Comparison of ENCODE assay signal across 2 cellular contexts in the genomic region with DNA sequence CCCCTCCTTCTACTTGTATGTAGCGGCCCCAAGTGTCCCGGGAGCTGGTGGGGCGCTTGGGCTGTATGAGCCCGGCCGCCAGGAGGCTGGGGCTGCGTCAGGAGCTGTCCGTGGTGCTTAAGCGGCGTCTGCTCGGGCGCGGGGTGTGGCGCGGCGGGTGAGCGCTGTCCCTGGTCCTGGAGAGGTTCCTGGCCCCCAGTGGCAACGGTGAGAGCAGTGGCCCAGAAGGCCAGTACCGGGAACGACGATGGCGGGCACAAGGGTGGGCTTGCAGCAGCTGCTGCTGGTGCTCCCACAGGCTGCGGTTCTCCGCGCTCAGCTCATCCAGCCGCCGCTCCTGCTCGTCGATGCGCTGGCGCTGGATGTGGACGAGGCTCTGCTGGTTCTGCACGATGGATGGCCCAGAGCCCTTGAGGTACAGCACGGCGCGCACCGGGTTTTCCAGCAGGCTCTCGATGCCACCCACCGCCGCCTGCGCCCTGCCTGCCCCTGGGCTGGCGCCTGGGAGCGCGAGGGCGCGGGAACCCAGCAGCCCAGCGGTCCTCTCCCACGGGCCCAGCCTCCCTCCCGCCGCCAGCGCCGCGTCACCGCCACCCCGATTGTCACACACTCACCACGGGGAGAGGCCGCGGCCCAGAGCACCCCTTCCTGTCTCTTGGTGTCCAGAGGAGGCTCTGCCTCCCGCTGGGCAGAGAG.
TF ChIP-seq lines count a peak whose summit lies in the region.

No MANE protein-coding gene starts in this region.

TF ChIP-seq in A549, 52 proteins besides CTCF, POLR2A, EP300 and RAD21 (continued from another document):
- TF ChIP-seq, protein P1, sequence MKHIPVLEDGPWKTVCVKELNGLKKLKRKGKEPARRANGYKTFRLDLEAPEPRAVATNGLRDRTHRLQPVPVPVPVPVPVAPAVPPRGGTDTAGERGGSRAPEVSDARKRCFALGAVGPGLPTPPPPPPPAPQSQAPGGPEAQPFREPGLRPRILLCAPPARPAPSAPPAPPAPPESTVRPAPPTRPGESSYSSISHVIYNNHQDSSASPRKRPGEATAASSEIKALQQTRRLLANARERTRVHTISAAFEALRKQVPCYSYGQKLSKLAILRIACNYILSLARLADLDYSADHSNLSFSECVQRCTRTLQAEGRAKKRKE (CRISPR knock-in tag; IDR thresholded peaks at IDR 0.05; ENCODE audit: low read depth): 0 out of 2 replicates have a peak, but pooled peaks have one; percentile 70
- TF ChIP-seq EHMT2 (IDR thresholded peaks at IDR 0.05; ENCODE audit: low read depth): peak; percentile 94
- TF ChIP-seq FOXS1 (CRISPR knock-in tag; IDR thresholded peaks at IDR 0.05): peak; percentile 91
- TF ChIP-seq, protein P2, sequence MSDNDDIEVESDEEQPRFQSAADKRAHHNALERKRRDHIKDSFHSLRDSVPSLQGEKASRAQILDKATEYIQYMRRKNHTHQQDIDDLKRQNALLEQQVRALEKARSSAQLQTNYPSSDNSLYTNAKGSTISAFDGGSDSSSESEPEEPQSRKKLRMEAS (IDR thresholded peaks at IDR 0.05): peak; percentile 51; the same call in 1 of the 2 replicates
- peak; percentile 89; the same call in 1 of the 2 replicates for TF ChIP-seq HOXB5 (CRISPR knock-in tag; IDR thresholded peaks at IDR 0.05)
- no peak for TF ChIP-seq RCOR1 (IDR thresholded peaks at IDR 0.05; ENCODE audit: low read depth, low read length)
- TF ChIP-seq SMC3 (IDR thresholded peaks at IDR 0.05): no peak
- TF ChIP-seq TFCP2L1 (CRISPR knock-in tag; IDR thresholded peaks at IDR 0.05): peak; percentile 71; the same call in 1 of the 2 replicates
- TF ChIP-seq MAFK (IDR thresholded peaks at IDR 0.05; ENCODE audit: partially characterized antibody): no peak
- TF ChIP-seq EHF (CRISPR knock-in tag; IDR thresholded peaks at IDR 0.05): peak; percentile 83; the same call in 1 of the 2 replicates
- 0 out of 2 replicates have a peak, but pooled peaks have one; percentile 75 for TF ChIP-seq TP53 (CRISPR knock-in tag; IDR thresholded peaks at IDR 0.05)
- no peak for TF ChIP-seq HDAC2 (IDR thresholded peaks at IDR 0.05)
- no peak for TF ChIP-seq HOXA7 (CRISPR knock-in tag; IDR thresholded peaks at IDR 0.05)
- TF ChIP-seq HEYL (CRISPR knock-in tag; IDR thresholded peaks at IDR 0.05): peak; percentile 88
- TF ChIP-seq, protein P3, sequence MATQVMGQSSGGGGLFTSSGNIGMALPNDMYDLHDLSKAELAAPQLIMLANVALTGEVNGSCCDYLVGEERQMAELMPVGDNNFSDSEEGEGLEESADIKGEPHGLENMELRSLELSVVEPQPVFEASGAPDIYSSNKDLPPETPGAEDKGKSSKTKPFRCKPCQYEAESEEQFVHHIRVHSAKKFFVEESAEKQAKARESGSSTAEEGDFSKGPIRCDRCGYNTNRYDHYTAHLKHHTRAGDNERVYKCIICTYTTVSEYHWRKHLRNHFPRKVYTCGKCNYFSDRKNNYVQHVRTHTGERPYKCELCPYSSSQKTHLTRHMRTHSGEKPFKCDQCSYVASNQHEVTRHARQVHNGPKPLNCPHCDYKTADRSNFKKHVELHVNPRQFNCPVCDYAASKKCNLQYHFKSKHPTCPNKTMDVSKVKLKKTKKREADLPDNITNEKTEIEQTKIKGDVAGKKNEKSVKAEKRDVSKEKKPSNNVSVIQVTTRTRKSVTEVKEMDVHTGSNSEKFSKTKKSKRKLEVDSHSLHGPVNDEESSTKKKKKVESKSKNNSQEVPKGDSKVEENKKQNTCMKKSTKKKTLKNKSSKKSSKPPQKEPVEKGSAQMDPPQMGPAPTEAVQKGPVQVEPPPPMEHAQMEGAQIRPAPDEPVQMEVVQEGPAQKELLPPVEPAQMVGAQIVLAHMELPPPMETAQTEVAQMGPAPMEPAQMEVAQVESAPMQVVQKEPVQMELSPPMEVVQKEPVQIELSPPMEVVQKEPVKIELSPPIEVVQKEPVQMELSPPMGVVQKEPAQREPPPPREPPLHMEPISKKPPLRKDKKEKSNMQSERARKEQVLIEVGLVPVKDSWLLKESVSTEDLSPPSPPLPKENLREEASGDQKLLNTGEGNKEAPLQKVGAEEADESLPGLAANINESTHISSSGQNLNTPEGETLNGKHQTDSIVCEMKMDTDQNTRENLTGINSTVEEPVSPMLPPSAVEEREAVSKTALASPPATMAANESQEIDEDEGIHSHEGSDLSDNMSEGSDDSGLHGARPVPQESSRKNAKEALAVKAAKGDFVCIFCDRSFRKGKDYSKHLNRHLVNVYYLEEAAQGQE (IDR thresholded peaks at IDR 0.05): peak; percentile 99
- no peak for TF ChIP-seq RARB (CRISPR knock-in tag; IDR thresholded peaks at IDR 0.05)
- peak; percentile 76; the same call in 1 of the 2 replicates for TF ChIP-seq HOXB13 (CRISPR knock-in tag; IDR thresholded peaks at IDR 0.05; ENCODE audit: low read depth)

TF ChIP-seq in HEK293, 187 proteins besides CTCF, POLR2A, EP300 and RAD21 (continued from another document and continues in another):
- TF ChIP-seq, protein P4, sequence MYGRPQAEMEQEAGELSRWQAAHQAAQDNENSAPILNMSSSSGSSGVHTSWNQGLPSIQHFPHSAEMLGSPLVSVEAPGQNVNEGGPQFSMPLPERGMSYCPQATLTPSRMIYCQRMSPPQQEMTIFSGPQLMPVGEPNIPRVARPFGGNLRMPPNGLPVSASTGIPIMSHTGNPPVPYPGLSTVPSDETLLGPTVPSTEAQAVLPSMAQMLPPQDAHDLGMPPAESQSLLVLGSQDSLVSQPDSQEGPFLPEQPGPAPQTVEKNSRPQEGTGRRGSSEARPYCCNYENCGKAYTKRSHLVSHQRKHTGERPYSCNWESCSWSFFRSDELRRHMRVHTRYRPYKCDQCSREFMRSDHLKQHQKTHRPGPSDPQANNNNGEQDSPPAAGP (tag by site-specific recombination; IDR thresholded peaks at IDR 0.05): peak; percentile 76
- TF ChIP-seq GLIS2 (tag by site-specific recombination; IDR thresholded peaks at IDR 0.05): no peak
- no peak for TF ChIP-seq ZNF777 (tag by site-specific recombination; IDR thresholded peaks at IDR 0.05; ENCODE audit: borderline replicate concordance)
- TF ChIP-seq ZNF776 (tag by site-specific recombination; IDR thresholded peaks at IDR 0.05; ENCODE audit: borderline replicate concordance): no peak
- peak; percentile 37; the same call in 1 of the 2 replicates for TF ChIP-seq YY1 (tag by site-specific recombination; IDR thresholded peaks at IDR 0.05)
- peak; percentile 81 for TF ChIP-seq KLF1 (tag by site-specific recombination; IDR thresholded peaks at IDR 0.05)
- TF ChIP-seq, protein P5, sequence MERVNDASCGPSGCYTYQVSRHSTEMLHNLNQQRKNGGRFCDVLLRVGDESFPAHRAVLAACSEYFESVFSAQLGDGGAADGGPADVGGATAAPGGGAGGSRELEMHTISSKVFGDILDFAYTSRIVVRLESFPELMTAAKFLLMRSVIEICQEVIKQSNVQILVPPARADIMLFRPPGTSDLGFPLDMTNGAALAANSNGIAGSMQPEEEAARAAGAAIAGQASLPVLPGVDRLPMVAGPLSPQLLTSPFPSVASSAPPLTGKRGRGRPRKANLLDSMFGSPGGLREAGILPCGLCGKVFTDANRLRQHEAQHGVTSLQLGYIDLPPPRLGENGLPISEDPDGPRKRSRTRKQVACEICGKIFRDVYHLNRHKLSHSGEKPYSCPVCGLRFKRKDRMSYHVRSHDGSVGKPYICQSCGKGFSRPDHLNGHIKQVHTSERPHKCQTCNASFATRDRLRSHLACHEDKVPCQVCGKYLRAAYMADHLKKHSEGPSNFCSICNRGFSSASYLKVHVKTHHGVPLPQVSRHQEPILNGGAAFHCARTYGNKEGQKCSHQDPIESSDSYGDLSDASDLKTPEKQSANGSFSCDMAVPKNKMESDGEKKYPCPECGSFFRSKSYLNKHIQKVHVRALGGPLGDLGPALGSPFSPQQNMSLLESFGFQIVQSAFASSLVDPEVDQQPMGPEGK (tag by site-specific recombination; IDR thresholded peaks at IDR 0.05): peak; percentile 74
- 0 out of 2 replicates have a peak, but pooled peaks have one; percentile 33 for TF ChIP-seq ZNF629 (tag by site-specific recombination; IDR thresholded peaks at IDR 0.05)
- peak; percentile 27; the same call in 1 of the 2 replicates for TF ChIP-seq GLIS1 (tag by site-specific recombination; IDR thresholded peaks at IDR 0.05)
- TF ChIP-seq KLF8 (tag by site-specific recombination; IDR thresholded peaks at IDR 0.05): peak; percentile 84
- 0 out of 2 replicates have a peak, but pooled peaks have one; percentile 34 for TF ChIP-seq ZNF24 (tag by site-specific recombination; IDR thresholded peaks at IDR 0.05)
- TF ChIP-seq, protein P6, sequence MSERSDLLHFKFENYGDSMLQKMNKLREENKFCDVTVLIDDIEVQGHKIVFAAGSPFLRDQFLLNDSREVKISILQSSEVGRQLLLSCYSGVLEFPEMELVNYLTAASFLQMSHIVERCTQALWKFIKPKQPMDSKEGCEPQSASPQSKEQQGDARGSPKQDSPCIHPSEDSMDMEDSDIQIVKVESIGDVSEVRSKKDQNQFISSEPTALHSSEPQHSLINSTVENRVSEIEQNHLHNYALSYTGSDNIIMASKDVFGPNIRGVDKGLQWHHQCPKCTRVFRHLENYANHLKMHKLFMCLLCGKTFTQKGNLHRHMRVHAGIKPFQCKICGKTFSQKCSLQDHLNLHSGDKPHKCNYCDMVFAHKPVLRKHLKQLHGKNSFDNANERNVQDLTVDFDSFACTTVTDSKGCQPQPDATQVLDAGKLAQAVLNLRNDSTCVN (tag by site-specific recombination; optimal IDR thresholded peaks at IDR 0.05): peak; percentile 59
- TF ChIP-seq KLF16 (tag by site-specific recombination; IDR thresholded peaks at IDR 0.05): peak; percentile 85
- TF ChIP-seq ZBTB17 (tag by site-specific recombination; IDR thresholded peaks at IDR 0.05): 0 out of 2 replicates have a peak, but pooled peaks have one; percentile 38
- TF ChIP-seq ZNF600 (tag by site-specific recombination; IDR thresholded peaks at IDR 0.05): peak; percentile 42; the same call in 1 of the 2 replicates
- peak; percentile 96 for TF ChIP-seq HOXD13 (CRISPR knock-in tag; IDR thresholded peaks at IDR 0.05; ENCODE audit: borderline replicate concordance)
- TF ChIP-seq, protein P7, sequence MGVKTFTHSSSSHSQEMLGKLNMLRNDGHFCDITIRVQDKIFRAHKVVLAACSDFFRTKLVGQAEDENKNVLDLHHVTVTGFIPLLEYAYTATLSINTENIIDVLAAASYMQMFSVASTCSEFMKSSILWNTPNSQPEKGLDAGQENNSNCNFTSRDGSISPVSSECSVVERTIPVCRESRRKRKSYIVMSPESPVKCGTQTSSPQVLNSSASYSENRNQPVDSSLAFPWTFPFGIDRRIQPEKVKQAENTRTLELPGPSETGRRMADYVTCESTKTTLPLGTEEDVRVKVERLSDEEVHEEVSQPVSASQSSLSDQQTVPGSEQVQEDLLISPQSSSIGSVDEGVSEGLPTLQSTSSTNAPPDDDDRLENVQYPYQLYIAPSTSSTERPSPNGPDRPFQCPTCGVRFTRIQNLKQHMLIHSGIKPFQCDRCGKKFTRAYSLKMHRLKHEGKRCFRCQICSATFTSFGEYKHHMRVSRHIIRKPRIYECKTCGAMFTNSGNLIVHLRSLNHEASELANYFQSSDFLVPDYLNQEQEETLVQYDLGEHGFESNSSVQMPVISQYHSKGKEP (tag by site-specific recombination; IDR thresholded peaks at IDR 0.05): no peak
- TF ChIP-seq ZNF560 (tag by site-specific recombination; IDR thresholded peaks at IDR 0.05; ENCODE audit: borderline replicate concordance): peak; percentile 98
- no peak for TF ChIP-seq ZNF596 (tag by site-specific recombination; IDR thresholded peaks at IDR 0.05)
- TF ChIP-seq ZNF114 (tag by site-specific recombination; IDR thresholded peaks at IDR 0.05): no peak
- TF ChIP-seq ZNF423 (tag by site-specific recombination; IDR thresholded peaks at IDR 0.05): no peak
- no peak for TF ChIP-seq ZIC2 (tag by site-specific recombination; IDR thresholded peaks at IDR 0.05)
- TF ChIP-seq ZNF16 (tag by site-specific recombination; IDR thresholded peaks at IDR 0.05; ENCODE audit: low read depth): no peak
- peak; percentile 95; the same call in 1 of the 2 replicates for TF ChIP-seq HOXA7 (CRISPR knock-in tag; IDR thresholded peaks at IDR 0.05; ENCODE audit: borderline replicate concordance)
- TF ChIP-seq ZBTB7A (tag by site-specific recombination; IDR thresholded peaks at IDR 0.05; ENCODE audit: low read depth): 0 out of 2 replicates have a peak, but pooled peaks have one; percentile 59
- TF ChIP-seq, protein P8, sequence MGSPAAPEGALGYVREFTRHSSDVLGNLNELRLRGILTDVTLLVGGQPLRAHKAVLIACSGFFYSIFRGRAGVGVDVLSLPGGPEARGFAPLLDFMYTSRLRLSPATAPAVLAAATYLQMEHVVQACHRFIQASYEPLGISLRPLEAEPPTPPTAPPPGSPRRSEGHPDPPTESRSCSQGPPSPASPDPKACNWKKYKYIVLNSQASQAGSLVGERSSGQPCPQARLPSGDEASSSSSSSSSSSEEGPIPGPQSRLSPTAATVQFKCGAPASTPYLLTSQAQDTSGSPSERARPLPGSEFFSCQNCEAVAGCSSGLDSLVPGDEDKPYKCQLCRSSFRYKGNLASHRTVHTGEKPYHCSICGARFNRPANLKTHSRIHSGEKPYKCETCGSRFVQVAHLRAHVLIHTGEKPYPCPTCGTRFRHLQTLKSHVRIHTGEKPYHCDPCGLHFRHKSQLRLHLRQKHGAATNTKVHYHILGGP (tag by site-specific recombination; IDR thresholded peaks at IDR 0.05): no peak
- TF ChIP-seq, protein P3 (tag by site-specific recombination; IDR thresholded peaks at IDR 0.05): peak; percentile 100
- TF ChIP-seq ZNF302 (tag by site-specific recombination; IDR thresholded peaks at IDR 0.05; ENCODE audit: low read depth): no peak
- no peak for TF ChIP-seq ZNF133 (tag by site-specific recombination; IDR thresholded peaks at IDR 0.05)
- TF ChIP-seq MEIS1 (CRISPR knock-in tag; IDR thresholded peaks at IDR 0.05; ENCODE audit: borderline replicate concordance): peak; percentile 88
- no peak for TF ChIP-seq ZNF768 (tag by site-specific recombination; IDR thresholded peaks at IDR 0.05)
- TF ChIP-seq ZNF610 (tag by site-specific recombination; IDR thresholded peaks at IDR 0.05; ENCODE audit: borderline replicate concordance): peak; percentile 80; the same call in 1 of the 2 replicates
- no peak for TF ChIP-seq ZNF221 (tag by site-specific recombination; IDR thresholded peaks at IDR 0.05; ENCODE audit: borderline replicate concordance)
- TF ChIP-seq SALL2 (tag by site-specific recombination; IDR thresholded peaks at IDR 0.05; ENCODE audit: borderline replicate concordance): no peak
